ENCODE assay signal across 1 cellular context in the genomic region with DNA sequence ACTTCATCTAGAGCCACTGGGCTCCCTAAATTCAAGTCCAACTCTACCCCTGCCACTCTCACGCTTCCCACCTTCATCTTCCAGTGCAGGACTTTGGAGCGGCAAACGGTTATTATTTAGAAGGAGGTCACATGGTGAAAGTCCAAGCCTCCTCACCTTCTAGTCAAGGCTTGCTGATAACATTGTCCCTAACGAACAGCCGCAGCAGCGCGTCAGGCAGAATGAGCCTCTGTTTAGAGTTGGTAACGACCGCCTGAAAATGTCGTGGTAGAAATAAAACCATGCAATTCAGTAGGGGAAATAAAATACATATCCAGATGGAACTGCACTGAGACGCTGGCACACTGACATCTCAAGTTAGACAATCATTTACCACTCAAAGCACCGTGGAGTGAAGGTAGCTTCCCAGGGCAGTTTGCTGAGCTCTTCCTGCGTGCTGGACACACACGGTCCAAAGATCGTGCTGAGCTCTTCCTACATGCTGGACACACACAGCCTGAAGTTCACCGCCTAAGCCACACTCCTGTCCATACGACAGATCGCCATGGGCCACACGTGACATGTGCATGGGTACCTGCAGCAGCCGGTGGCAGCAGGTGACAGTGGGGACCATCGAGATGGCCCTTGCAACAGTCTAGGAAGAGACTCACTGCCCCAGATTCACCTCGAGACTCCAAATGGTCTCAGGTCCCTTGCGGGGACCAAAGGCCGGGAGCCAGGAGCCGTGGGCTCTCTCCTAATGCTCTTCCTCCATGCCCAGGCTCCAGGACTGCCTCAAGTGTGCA.
TF ChIP-seq lines count a peak whose summit lies in the region.

No MANE protein-coding gene starts in this region.

TF ChIP-seq in HepG2, 621 proteins besides CTCF, POLR2A, EP300 and RAD21 (continued from another document and continues in another):
- peak; percentile 39; the same call in 1 of the 2 replicates for TF ChIP-seq FOXK1 (CRISPR knock-in tag; IDR thresholded peaks at IDR 0.05; ENCODE audit: borderline replicate concordance, low read depth)
- TF ChIP-seq ZNF350 (CRISPR knock-in tag; IDR thresholded peaks at IDR 0.05; ENCODE audit: borderline replicate concordance, low read depth), result peak; percentile 75
- no peak for TF ChIP-seq ZNF737 (CRISPR knock-in tag; IDR thresholded peaks at IDR 0.05; ENCODE audit: borderline replicate concordance)
- TF ChIP-seq SIN3A (IDR thresholded peaks at IDR 0.05; ENCODE audit: borderline replicate concordance, low read depth, low read length), result no peak
- peak; percentile 68 for TF ChIP-seq ZNF441 (CRISPR knock-in tag; IDR thresholded peaks at IDR 0.05; ENCODE audit: borderline replicate concordance)
- no peak for TF ChIP-seq CBX2 (IDR thresholded peaks at IDR 0.05; ENCODE audit: low read depth, low read length)
- TF ChIP-seq CBX2 (CRISPR knock-in tag; IDR thresholded peaks at IDR 0.05; ENCODE audit: low read depth), result no peak
- TF ChIP-seq RFXAP (CRISPR knock-in tag; IDR thresholded peaks at IDR 0.05; ENCODE audit: borderline replicate concordance), result no peak
- no peak for TF ChIP-seq POLR2AphosphoS2 (IDR thresholded peaks at IDR 0.05; ENCODE audit: low read depth, low read length)
- no peak for TF ChIP-seq IKZF1 (IDR thresholded peaks at IDR 0.05)
- no peak for TF ChIP-seq ZNF468 (CRISPR knock-in tag; IDR thresholded peaks at IDR 0.05)
- no peak for TF ChIP-seq JDP2 (CRISPR knock-in tag; IDR thresholded peaks at IDR 0.05; ENCODE audit: borderline replicate concordance)
- no peak for TF ChIP-seq ZNF790 (CRISPR knock-in tag; IDR thresholded peaks at IDR 0.05; ENCODE audit: borderline replicate concordance)
- TF ChIP-seq, protein P1, sequence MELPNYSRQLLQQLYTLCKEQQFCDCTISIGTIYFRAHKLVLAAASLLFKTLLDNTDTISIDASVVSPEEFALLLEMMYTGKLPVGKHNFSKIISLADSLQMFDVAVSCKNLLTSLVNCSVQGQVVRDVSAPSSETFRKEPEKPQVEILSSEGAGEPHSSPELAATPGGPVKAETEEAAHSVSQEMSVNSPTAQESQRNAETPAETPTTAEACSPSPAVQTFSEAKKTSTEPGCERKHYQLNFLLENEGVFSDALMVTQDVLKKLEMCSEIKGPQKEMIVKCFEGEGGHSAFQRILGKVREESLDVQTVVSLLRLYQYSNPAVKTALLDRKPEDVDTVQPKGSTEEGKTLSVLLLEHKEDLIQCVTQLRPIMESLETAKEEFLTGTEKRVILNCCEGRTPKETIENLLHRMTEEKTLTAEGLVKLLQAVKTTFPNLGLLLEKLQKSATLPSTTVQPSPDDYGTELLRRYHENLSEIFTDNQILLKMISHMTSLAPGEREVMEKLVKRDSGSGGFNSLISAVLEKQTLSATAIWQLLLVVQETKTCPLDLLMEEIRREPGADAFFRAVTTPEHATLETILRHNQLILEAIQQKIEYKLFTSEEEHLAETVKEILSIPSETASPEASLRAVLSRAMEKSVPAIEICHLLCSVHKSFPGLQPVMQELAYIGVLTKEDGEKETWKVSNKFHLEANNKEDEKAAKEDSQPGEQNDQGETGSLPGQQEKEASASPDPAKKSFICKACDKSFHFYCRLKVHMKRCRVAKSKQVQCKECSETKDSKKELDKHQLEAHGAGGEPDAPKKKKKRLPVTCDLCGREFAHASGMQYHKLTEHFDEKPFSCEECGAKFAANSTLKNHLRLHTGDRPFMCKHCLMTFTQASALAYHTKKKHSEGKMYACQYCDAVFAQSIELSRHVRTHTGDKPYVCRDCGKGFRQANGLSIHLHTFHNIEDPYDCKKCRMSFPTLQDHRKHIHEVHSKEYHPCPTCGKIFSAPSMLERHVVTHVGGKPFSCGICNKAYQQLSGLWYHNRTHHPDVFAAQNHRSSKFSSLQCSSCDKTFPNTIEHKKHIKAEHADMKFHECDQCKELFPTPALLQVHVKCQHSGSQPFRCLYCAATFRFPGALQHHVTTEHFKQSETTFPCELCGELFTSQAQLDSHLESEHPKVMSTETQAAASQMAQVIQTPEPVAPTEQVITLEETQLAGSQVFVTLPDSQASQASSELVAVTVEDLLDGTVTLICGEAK (IDR thresholded peaks at IDR 0.05), result no peak
- TF ChIP-seq, protein P1 (CRISPR knock-in tag; IDR thresholded peaks at IDR 0.05), result no peak
- no peak for TF ChIP-seq MLLT10 (CRISPR knock-in tag; IDR thresholded peaks at IDR 0.05)
- TF ChIP-seq ZNF543 (CRISPR knock-in tag; IDR thresholded peaks at IDR 0.05), result peak; percentile 7; the same call in 1 of the 2 replicates
- no peak for TF ChIP-seq JUNB (CRISPR knock-in tag; IDR thresholded peaks at IDR 0.05; ENCODE audit: borderline replicate concordance)
- TF ChIP-seq RFX1 (IDR thresholded peaks at IDR 0.05), result no peak
- no peak for TF ChIP-seq ZNF879 (CRISPR knock-in tag; IDR thresholded peaks at IDR 0.05)
- TF ChIP-seq, protein P2, sequence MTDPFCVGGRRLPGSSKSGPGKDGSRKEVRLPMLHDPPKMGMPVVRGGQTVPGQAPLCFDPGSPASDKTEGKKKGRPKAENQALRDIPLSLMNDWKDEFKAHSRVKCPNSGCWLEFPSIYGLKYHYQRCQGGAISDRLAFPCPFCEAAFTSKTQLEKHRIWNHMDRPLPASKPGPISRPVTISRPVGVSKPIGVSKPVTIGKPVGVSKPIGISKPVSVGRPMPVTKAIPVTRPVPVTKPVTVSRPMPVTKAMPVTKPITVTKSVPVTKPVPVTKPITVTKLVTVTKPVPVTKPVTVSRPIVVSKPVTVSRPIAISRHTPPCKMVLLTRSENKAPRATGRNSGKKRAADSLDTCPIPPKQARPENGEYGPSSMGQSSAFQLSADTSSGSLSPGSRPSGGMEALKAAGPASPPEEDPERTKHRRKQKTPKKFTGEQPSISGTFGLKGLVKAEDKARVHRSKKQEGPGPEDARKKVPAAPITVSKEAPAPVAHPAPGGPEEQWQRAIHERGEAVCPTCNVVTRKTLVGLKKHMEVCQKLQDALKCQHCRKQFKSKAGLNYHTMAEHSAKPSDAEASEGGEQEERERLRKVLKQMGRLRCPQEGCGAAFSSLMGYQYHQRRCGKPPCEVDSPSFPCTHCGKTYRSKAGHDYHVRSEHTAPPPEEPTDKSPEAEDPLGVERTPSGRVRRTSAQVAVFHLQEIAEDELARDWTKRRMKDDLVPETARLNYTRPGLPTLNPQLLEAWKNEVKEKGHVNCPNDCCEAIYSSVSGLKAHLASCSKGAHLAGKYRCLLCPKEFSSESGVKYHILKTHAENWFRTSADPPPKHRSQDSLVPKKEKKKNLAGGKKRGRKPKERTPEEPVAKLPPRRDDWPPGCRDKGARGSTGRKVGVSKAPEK (CRISPR knock-in tag; IDR thresholded peaks at IDR 0.05; ENCODE audit: borderline replicate concordance), result no peak
- peak; percentile 21; the same call in 1 of the 2 replicates for TF ChIP-seq RAD51 (IDR thresholded peaks at IDR 0.05; ENCODE audit: borderline replicate concordance)
- no peak for TF ChIP-seq NFYB (CRISPR knock-in tag; IDR thresholded peaks at IDR 0.05)
- no peak for TF ChIP-seq RNF2 (conservative IDR thresholded peaks at IDR 0.05; ENCODE audit: low read depth)
- 0 out of 2 replicates have a peak, but pooled peaks have one; percentile 22 for TF ChIP-seq POGZ (CRISPR knock-in tag; IDR thresholded peaks at IDR 0.05)
- TF ChIP-seq ZNF451 (CRISPR knock-in tag; IDR thresholded peaks at IDR 0.05), result no peak
- TF ChIP-seq ZNF230 (CRISPR knock-in tag; IDR thresholded peaks at IDR 0.05), result no peak; the same call in 1 of the 2 replicates
- TF ChIP-seq, protein P3, sequence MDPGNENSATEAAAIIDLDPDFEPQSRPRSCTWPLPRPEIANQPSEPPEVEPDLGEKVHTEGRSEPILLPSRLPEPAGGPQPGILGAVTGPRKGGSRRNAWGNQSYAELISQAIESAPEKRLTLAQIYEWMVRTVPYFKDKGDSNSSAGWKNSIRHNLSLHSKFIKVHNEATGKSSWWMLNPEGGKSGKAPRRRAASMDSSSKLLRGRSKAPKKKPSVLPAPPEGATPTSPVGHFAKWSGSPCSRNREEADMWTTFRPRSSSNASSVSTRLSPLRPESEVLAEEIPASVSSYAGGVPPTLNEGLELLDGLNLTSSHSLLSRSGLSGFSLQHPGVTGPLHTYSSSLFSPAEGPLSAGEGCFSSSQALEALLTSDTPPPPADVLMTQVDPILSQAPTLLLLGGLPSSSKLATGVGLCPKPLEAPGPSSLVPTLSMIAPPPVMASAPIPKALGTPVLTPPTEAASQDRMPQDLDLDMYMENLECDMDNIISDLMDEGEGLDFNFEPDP (CRISPR knock-in tag; conservative IDR thresholded peaks at IDR 0.05), result no peak
- TF ChIP-seq, protein P4, sequence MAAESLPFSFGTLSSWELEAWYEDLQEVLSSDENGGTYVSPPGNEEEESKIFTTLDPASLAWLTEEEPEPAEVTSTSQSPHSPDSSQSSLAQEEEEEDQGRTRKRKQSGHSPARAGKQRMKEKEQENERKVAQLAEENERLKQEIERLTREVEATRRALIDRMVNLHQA (CRISPR knock-in tag; IDR thresholded peaks at IDR 0.05), result no peak
- TF ChIP-seq, protein P5, sequence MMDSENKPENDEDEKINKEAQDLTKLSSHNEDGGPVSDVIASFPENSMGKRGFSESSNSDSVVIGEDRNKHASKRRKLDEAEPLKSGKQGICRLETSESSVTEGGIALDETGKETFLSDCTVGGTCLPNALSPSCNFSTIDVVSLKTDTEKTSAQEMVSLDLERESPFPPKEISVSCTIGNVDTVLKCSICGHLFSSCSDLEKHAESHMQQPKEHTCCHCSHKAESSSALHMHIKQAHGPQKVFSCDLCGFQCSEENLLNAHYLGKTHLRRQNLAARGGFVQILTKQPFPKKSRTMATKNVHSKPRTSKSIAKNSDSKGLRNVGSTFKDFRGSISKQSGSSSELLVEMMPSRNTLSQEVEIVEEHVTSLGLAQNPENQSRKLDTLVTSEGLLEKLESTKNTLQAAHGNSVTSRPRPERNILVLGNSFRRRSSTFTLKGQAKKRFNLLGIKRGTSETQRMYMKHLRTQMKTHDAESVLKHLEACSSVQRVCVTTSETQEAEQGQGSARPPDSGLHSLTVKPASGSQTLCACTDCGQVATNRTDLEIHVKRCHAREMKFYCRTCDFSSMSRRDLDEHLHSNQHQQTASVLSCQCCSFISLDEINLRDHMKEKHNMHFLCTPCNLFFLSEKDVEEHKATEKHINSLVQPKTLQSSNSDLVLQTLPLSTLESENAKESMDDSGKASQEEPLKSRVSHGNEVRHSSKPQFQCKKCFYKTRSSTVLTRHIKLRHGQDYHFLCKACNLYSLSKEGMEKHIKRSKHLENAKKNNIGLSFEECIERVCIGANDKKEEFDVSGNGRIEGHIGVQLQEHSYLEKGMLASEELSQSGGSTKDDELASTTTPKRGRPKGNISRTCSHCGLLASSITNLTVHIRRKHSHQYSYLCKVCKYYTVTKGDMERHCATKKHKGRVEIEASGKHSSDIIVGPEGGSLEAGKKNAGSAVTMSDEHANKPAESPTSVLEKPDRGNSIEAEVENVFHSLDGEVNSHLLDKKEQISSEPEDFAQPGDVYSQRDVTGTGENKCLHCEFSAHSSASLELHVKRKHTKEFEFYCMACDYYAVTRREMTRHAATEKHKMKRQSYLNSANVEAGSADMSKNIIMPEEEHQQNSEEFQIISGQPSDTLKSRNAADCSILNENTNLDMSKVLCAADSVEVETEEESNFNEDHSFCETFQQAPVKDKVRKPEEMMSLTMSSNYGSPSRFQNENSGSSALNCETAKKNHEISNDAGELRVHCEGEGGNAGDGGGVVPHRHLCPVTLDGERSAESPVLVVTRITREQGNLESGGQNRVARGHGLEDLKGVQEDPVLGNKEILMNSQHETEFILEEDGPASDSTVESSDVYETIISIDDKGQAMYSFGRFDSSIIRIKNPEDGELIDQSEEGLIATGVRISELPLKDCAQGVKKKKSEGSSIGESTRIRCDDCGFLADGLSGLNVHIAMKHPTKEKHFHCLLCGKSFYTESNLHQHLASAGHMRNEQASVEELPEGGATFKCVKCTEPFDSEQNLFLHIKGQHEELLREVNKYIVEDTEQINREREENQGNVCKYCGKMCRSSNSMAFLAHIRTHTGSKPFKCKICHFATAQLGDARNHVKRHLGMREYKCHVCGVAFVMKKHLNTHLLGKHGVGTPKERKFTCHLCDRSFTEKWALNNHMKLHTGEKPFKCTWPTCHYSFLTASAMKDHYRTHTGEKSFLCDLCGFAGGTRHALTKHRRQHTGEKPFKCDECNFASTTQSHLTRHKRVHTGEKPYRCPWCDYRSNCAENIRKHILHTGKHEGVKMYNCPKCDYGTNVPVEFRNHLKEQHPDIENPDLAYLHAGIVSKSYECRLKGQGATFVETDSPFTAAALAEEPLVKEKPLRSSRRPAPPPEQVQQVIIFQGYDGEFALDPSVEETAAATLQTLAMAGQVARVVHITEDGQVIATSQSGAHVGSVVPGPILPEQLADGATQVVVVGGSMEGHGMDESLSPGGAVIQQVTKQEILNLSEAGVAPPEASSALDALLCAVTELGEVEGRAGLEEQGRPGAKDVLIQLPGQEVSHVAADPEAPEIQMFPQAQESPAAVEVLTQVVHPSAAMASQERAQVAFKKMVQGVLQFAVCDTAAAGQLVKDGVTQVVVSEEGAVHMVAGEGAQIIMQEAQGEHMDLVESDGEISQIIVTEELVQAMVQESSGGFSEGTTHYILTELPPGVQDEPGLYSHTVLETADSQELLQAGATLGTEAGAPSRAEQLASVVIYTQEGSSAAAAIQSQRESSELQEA (CRISPR knock-in tag; IDR thresholded peaks at IDR 0.05; ENCODE audit: not compliant biosample characterization), result peak; percentile 15
- TF ChIP-seq ZKSCAN1 (IDR thresholded peaks at IDR 0.05; ENCODE audit: low read length), result no peak
- TF ChIP-seq, protein P6, sequence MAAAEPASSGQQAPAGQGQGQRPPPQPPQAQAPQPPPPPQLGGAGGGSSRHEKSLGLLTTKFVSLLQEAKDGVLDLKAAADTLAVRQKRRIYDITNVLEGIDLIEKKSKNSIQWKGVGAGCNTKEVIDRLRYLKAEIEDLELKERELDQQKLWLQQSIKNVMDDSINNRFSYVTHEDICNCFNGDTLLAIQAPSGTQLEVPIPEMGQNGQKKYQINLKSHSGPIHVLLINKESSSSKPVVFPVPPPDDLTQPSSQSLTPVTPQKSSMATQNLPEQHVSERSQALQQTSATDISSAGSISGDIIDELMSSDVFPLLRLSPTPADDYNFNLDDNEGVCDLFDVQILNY (CRISPR knock-in tag; conservative IDR thresholded peaks at IDR 0.05), result peak; percentile 42; the same call in 1 of the 2 replicates
- peak; percentile 92 for TF ChIP-seq ARNTL (CRISPR knock-in tag; IDR thresholded peaks at IDR 0.05)
